ENCODE assay signal across 1 cellular context in the genomic region with DNA sequence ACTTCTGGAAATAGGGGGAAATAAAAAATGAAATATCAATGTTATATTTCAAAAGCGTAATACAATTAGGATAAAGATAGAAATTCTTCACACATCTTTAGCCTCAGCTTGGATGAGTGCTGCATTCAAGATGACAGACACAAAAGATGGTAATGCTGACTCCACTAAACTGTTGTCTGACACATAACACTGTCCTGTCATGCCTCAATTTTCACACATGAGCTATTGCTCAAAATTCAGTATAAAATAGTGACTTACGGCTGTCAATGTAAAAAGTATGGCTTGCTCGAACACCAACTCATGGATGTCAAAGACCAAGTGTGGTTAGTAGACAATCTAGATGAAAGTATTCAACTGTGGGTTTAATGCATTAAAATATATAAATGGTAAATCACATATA.
TF ChIP-seq lines count a peak whose summit lies in the region.

No MANE protein-coding gene starts in this region.

TF ChIP-seq in H1, 55 proteins besides CTCF, POLR2A, EP300 and RAD21:
- TF ChIP-seq TAF7 (optimal IDR thresholded peaks at IDR 0.05; ENCODE audit: borderline replicate concordance, low read depth, low read length) (no peak), POU5F1 (IDR thresholded peaks at IDR 0.05; ENCODE audit: low read depth, low read length) (no peak), GTF2F1 (IDR thresholded peaks at IDR 0.05; ENCODE audit: borderline replicate concordance, low read depth, low read length) (no peak), CBX8 (IDR thresholded peaks at IDR 0.05; ENCODE audit: borderline replicate concordance, low read depth, low read length) (no peak), SP4 (IDR thresholded peaks at IDR 0.05; ENCODE audit: low read length) (no peak)
